ENCODE assay signal across 1 cellular context in the genomic region with DNA sequence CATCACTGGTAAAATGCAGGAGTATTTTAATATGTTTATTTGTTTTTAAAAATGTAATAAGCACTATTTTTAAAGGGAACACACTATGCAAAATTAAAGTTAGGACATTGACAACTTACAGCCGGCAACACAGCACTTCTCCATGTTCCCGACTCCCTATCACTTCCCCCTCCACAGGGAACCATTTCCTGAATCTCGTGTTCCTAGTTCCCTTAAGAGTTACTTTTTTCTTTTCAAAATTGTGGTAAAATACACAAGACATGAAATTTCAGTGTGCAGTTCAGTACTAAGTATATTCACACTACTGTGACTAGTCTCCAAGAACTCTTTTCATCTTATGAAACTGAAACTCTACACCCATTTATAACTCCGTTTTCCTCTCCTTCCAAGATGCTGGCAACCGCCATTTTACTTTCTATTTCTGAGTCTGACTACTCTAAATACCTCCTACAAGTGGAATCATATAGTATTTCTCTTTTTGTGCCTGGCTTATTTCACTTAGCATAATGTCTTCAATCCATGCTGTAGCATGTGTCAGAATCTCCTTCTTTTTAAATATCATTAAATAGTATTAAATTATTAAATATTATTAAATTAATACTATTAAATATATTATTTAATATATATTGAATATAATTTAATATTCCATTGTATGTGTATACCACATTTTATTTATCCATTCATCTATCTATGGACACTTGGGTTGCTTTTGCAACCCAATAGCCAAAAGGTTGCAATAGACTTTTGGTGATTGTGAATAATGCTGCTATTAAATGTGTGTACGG.
TF ChIP-seq lines count a peak whose summit lies in the region.

No MANE protein-coding gene starts in this region.

TF ChIP-seq in SK-N-SH treated with all-trans-retinoic acid at 6 μM for 48 hours, 23 proteins besides CTCF, POLR2A, EP300 and RAD21 (continued from another document):
- TF ChIP-seq TCF4 (CRISPR knock-in tag; IDR thresholded peaks at IDR 0.05; ENCODE audit: borderline replicate concordance), result no peak
- TF ChIP-seq SNAI2 (CRISPR knock-in tag; IDR thresholded peaks at IDR 0.05), result no peak
- no peak for TF ChIP-seq ZFP3 (CRISPR knock-in tag; IDR thresholded peaks at IDR 0.05)
- TF ChIP-seq ZFP30 (CRISPR knock-in tag; IDR thresholded peaks at IDR 0.05), result no peak
- TF ChIP-seq RARB (CRISPR knock-in tag; IDR thresholded peaks at IDR 0.05), result no peak
- no peak for TF ChIP-seq PPARA (CRISPR knock-in tag; IDR thresholded peaks at IDR 0.05; ENCODE audit: borderline replicate concordance)
- no peak for TF ChIP-seq OSR1 (CRISPR knock-in tag; IDR thresholded peaks at IDR 0.05)
